21 cellular contexts compared by ENCODE assay signal in genomic region chr12:128091101-128091795, GRCh38.
DNase-seq lines count a peak whose midpoint lies in the region; TF ChIP-seq lines count a peak whose summit lies in the region.
"Had no signal": no experiment of that assay in that cellular context is flagged by ENCODE, and none has a peak within 500 bp of the region (broad histone marks: within the 10 kb centered on the region; RNA-seq: fewer than 3 reads in every experiment).

No MANE protein-coding gene starts in this region.

- no peaks in the 10 kb centered on the region for H3K4me1 Mint-ChIP-seq in activated naive CD4-positive, alpha-beta T cell treated with anti-CD3 and anti-CD28 coated beads, Interleukin-2, amount 50 U/mL, for 24 hours
- peaks cover 10% of the 10 kb centered on the region for H3K4me1 Mint-ChIP-seq in neural progenitor cell
- H3K4me1 Mint-ChIP-seq: GM23338 had no signal

- H3K4me3 ChIP-seq in neural progenitor cell, result no peak overlapping the region
- H3K4me3 ChIP-seq: GM23338, MG63 had no signal

- no peaks in the 10 kb centered on the region for H3K79me2 ChIP-seq in neural progenitor cell (ENCODE audit: low read depth)

- H3K4me1 ChIP-seq in neural progenitor cell, result peaks cover 21% of the 10 kb centered on the region

- H3K9me3 Mint-ChIP-seq in activated naive CD4-positive, alpha-beta T cell treated with anti-CD3 and anti-CD28 coated beads, Interleukin-2, amount 50 U/mL, for 24 hours, result peaks cover 7% of the 10 kb centered on the region
- H3K9me3 Mint-ChIP-seq in neural progenitor cell, result no peaks in the 10 kb centered on the region

- peaks cover 6% of the 10 kb centered on the region for H4K20me1 ChIP-seq in neural progenitor cell (ENCODE audit: low read depth)

- peak overlapping the region; percentile 59 for H3K27ac Mint-ChIP-seq in activated naive CD4-positive, alpha-beta T cell treated with anti-CD3 and anti-CD28 coated beads, Interleukin-2, amount 50 U/mL, for 24 hours
- H3K27ac Mint-ChIP-seq in neural progenitor cell, result no peak overlapping the region
- H3K27ac Mint-ChIP-seq: GM23338 had no signal

- peaks cover 16% of the 10 kb centered on the region for H3F3A ChIP-seq in neural progenitor cell (ENCODE audit: low read depth)

- no peak for TF ChIP-seq CTCF in neural progenitor cell (IDR thresholded peaks at IDR 0.05)

- DNase-seq in activated naive CD4-positive, alpha-beta T cell (lab: John Stamatoyannopoulos, UW), result no peak
- DNase-seq in ecto neural progenitor cell (ENCODE audit: low spot score), result peak; percentile 54
- DNase-seq in neural progenitor cell (ENCODE audit: low spot score), result peak; percentile 73
- no peak for DNase-seq in iPS-NIHi7 (ENCODE audit: extremely low spot score)
- DNase-seq in stimulated activated CD4-positive, alpha-beta T cell treated with anti-CD3 and anti-CD28 coated beads, Interleukin-2, amount 100 ng/mL, for 24 hours, result no peak
- no peak for DNase-seq in NCI-H526 (lab: John Stamatoyannopoulos, UW)
- DNase-seq in activated CD8-positive, alpha-beta memory T cell treated with anti-CD3 and anti-CD28 coated beads, Interleukin-2, amount 50 U/mL, for 4 hours, result no peak
- DNase-seq: COR-L47, DMS 273 treated with DMSO at 0.1 percent for 48 hours, GF-D8, Kasumi-1, MG63, NCI-H1048, NCI-H146, NCI-H2081 treated with DMSO at 0.1 percent for 48 hours, NCI-H2227 treated with DMSO at 0.1 percent for 48 hours, NCI-H82, SIG-M5 had no signal

- no peaks in the 10 kb centered on the region for H3K9me3 ChIP-seq in neural progenitor cell (ENCODE audit: low read depth)
- H3K9me3 ChIP-seq: MG63 had no signal

- H3K27me3 Mint-ChIP-seq in activated naive CD4-positive, alpha-beta T cell treated with anti-CD3 and anti-CD28 coated beads, Interleukin-2, amount 50 U/mL, for 24 hours, result peaks cover 2% of the 10 kb centered on the region
- H3K27me3 Mint-ChIP-seq in neural progenitor cell (ENCODE audit: insufficient read depth, low read depth), result peaks cover 4% of the 10 kb centered on the region

- H3K36me3 Mint-ChIP-seq in activated naive CD4-positive, alpha-beta T cell treated with anti-CD3 and anti-CD28 coated beads, Interleukin-2, amount 50 U/mL, for 24 hours, result no peaks in the 10 kb centered on the region
- peaks cover 1% of the 10 kb centered on the region for H3K36me3 Mint-ChIP-seq in neural progenitor cell

- no peaks in the 10 kb centered on the region for H3K36me3 ChIP-seq in neural progenitor cell
- H3K36me3 ChIP-seq: MG63 had no signal

- H3K4me2 ChIP-seq in neural progenitor cell, result peak overlapping the region; percentile 39
- H3K4me2 ChIP-seq: GM23338 had no signal

- no peak overlapping the region for H3K4me3 Mint-ChIP-seq in activated naive CD4-positive, alpha-beta T cell treated with anti-CD3 and anti-CD28 coated beads, Interleukin-2, amount 50 U/mL, for 24 hours
- no peak overlapping the region for H3K4me3 Mint-ChIP-seq in neural progenitor cell
- H3K4me3 Mint-ChIP-seq: GM23338 had no signal

- H3K27ac ChIP-seq in neural progenitor cell, result no peak overlapping the region
- H3K27ac ChIP-seq: 22Rv1 had no signal

- no peaks in the 10 kb centered on the region for H3K27me3 ChIP-seq in neural progenitor cell
- H3K27me3 ChIP-seq: MG63 had no signal

- no peak overlapping the region for H2AFZ ChIP-seq in neural progenitor cell (replicated peaks)
- H2AFZ ChIP-seq: GM23338 had no signal

- H3K9ac ChIP-seq in neural progenitor cell, result no peak overlapping the region

Comparison
In these comparisons a context has a peak if more than half of its experiments do, and no peak if none do; other contexts are left out.
1. DNase-seq: peak in ecto neural progenitor cell (single experiment) and neural progenitor cell (single experiment); none in activated naive CD4-positive, alpha-beta T cell (0 of 4), iPS-NIHi7 (single experiment), stimulated activated CD4-positive, alpha-beta T cell treated with anti-CD3 and anti-CD28 coated beads, Interleukin-2, amount 100 ng/mL, for 24 hours (0 of 2), NCI-H526 (0 of 2) and activated CD8-positive, alpha-beta memory T cell treated with anti-CD3 and anti-CD28 coated beads, Interleukin-2, amount 50 U/mL, for 4 hours (single experiment).